Comparison of ENCODE assay signal across 17 cellular contexts in genomic region chrX:154043003-154043402, GRCh38. TPM values are rescaled to one million over a fixed set of nuclear protein-coding genes. Genes with fewer than 3 reads are reported as not detected.
DNase-seq lines count a peak whose midpoint lies in the region; ATAC-seq and TF ChIP-seq lines count a peak whose summit lies in the region.
"Had no signal": no experiment of that assay in that cellular context is flagged by ENCODE, and none has a peak within 500 bp of the region (broad histone marks: within the 10 kb centered on the region; RNA-seq: fewer than 3 reads in every experiment).

No MANE protein-coding gene starts in this region.

- WGBS in lower leg skin, 2 donors = 65 to 72% methylated on average over 3 of the region's 3 CpGs

- H3K36me3 Mint-ChIP-seq in T-cell = peaks cover 9% of the 10 kb centered on the region

- H3K9ac ChIP-seq in adipocyte (ENCODE audit: low read length) (peak overlapping the region; percentile 67), subcutaneous abdominal adipose tissue (ENCODE audit: low read length in 5 of 5) (peak overlapping the region in 1 of 5 donors; percentile 18)

- peak overlapping the region; percentile 84 for H3K27ac ChIP-seq in subcutaneous abdominal adipose tissue (ENCODE audit: low read depth, low read length)
- H3K27ac ChIP-seq: pancreas, SJSA1 had no signal

- CTCF ChIA-PET in T-cell (lab: Charles Lee) = no interaction called here

- H3K36me3 ChIP-seq in adipocyte (ENCODE audit: control insufficient read depth, insufficient read depth, low read length, severe bottlenecking) (no peaks in the 10 kb centered on the region), subcutaneous abdominal adipose tissue (ENCODE audit: control insufficient read depth in 5 of 5, insufficient read depth in 5 of 5, low read length in 5 of 5) (peaks cover 0 to 5% (median 4%) of the 10 kb centered on the region in 5 donors)
- H3K36me3 ChIP-seq: pancreas, SJSA1 had no signal

- ATAC-seq in T-cell (replicated peaks in 1 of 4) = no peak
- ATAC-seq in HG03439 (IDR thresholded peaks at IDR 0.05; ENCODE audit: unreplicated experiment) = no peak
- ATAC-seq: A549 had no signal

- DNase-seq in SKM-1 (lab: John Stamatoyannopoulos, UW; ENCODE audit: unreplicated experiment) = peak; percentile 7
- DNase-seq in SKM-1 treated with dmso at 0.1 percent for 144 hours (lab: John Stamatoyannopoulos, UW; ENCODE audit: unreplicated experiment) = no peak
- DNase-seq in adipocyte (ENCODE audit: low read depth) = peak; percentile 80
- peak; percentile 66 to 79 for DNase-seq in foreskin fibroblast
- no peak for DNase-seq in T-cell
- no peak for DNase-seq in lower leg skin (ENCODE audit: low spot score in 2 of 2)
- DNase-seq: activated CD4-positive, CD25-positive, alpha-beta regulatory T cell treated with anti-CD3 and anti-CD28 coated beads, Interleukin-2, amount 50 U/mL, for 72 hours; activated T-cell treated with anti-CD3 and anti-CD28 coated beads, Interleukin-2, amount 50 U/mL, for 24 hours; mesendoderm; MG63; pancreas; stimulated activated CD4-positive, alpha-beta T cell treated with anti-CD3 and anti-CD28 coated beads, Interleukin-2, amount 100 ng/mL, for 48 hours had no signal

- TF ChIP-seq CTCF in foreskin fibroblast (IDR thresholded peaks at IDR 0.05; ENCODE audit: low read depth, low read length) = no peak
- no peak for TF ChIP-seq CTCF in lower leg skin (IDR thresholded peaks at IDR 0.05)

- H3K27me3 ChIP-seq in adipocyte (replicated peaks; ENCODE audit: control insufficient read depth, insufficient read depth, low read length) = peaks cover 9% of the 10 kb centered on the region
- H3K27me3 ChIP-seq in subcutaneous abdominal adipose tissue (ENCODE audit: control insufficient read depth in 5 of 5, insufficient read depth in 4 of 5, low read length in 5 of 5) = peaks cover 4 to 15% (median 7%) of the 10 kb centered on the region in 5 donors
- H3K27me3 ChIP-seq: MG63, pancreas, SJSA1 had no signal

- no peaks in the 10 kb centered on the region for H3K9me3 ChIP-seq in adipocyte (ENCODE audit: control insufficient read depth, low read length)
- no peaks in the 10 kb centered on the region for H3K9me3 ChIP-seq in subcutaneous abdominal adipose tissue (ENCODE audit: control insufficient read depth in 5 of 5, low read length in 5 of 5)
- H3K9me3 ChIP-seq: A549, MG63, pancreas, SJSA1 had no signal

- H3K27me3 Mint-ChIP-seq in T-cell = peaks cover 0 to 39% of the 10 kb centered on the region in 2 donors
- H3K27me3 Mint-ChIP-seq: stimulated activated naive CD8-positive, alpha-beta T cell treated with anti-CD3 and anti-CD28 coated beads, Interleukin-15, Interleukin-2, amounts not matched to agents 100 ng/mL and 50 ng/mL, for 24 hours had no signal

- H3K9me3 Mint-ChIP-seq in T-cell = no peaks in the 10 kb centered on the region
- H3K9me3 Mint-ChIP-seq: activated T-cell treated with anti-CD3 and anti-CD28 coated beads, Interleukin-2, amount 50 U/mL, for 24 hours; stimulated activated naive CD8-positive, alpha-beta T cell treated with anti-CD3 and anti-CD28 coated beads, Interleukin-15, Interleukin-2, amounts not matched to agents 100 ng/mL and 50 ng/mL, for 24 hours had no signal

- H3K4me1 ChIP-seq in adipocyte (ENCODE audit: control insufficient read depth, insufficient read depth, low read length) (peaks cover 76% of the 10 kb centered on the region), subcutaneous abdominal adipose tissue (ENCODE audit: control insufficient read depth in 5 of 5, insufficient read depth in 5 of 5, low read length in 5 of 5) (peaks cover 11 to 64% (median 57%) of the 10 kb centered on the region in 5 donors)

- POLR2A ChIA-PET in T-cell (lab: Charles Lee) = no interaction called here

- intact Hi-C loops in lower leg skin (cut with DNase I; ENCODE audit: low total_unique reads) = no loop called here

- peak overlapping the region; percentile 36 for H3K4me3 ChIP-seq in adipocyte (ENCODE audit: low read length)
- no peak overlapping the region for H3K4me3 ChIP-seq in foreskin fibroblast (ENCODE audit: low read depth in 1 of 2, low read length in 2 of 2)
- no peak overlapping the region for H3K4me3 ChIP-seq in subcutaneous abdominal adipose tissue (ENCODE audit: low read depth in 1 of 5, low read length in 5 of 5)
- H3K4me3 ChIP-seq in lower leg skin (ENCODE audit: low read depth, poor library complexity, severe bottlenecking) = no peak overlapping the region
- H3K4me3 ChIP-seq: A549, MG63, pancreas, SJSA1 had no signal

- H3K4me1 Mint-ChIP-seq in T-cell = peaks cover 27 to 55% (median 54%) of the 10 kb centered on the region in 3 donors

- H3K4me3 Mint-ChIP-seq in T-cell = no peak overlapping the region
- H3K4me3 Mint-ChIP-seq: activated T-cell treated with anti-CD3 and anti-CD28 coated beads, Interleukin-2, amount 50 U/mL, for 24 hours; stimulated activated naive CD8-positive, alpha-beta T cell treated with anti-CD3 and anti-CD28 coated beads, Interleukin-15, Interleukin-2, amounts not matched to agents 100 ng/mL and 50 ng/mL, for 24 hours had no signal

- no peak for TF ChIP-seq POLR2A in lower leg skin (IDR thresholded peaks at IDR 0.05)

- no peak overlapping the region for H3K27ac Mint-ChIP-seq in T-cell
- H3K27ac Mint-ChIP-seq: stimulated activated naive CD8-positive, alpha-beta T cell treated with anti-CD3 and anti-CD28 coated beads, Interleukin-15, Interleukin-2, amounts not matched to agents 100 ng/mL and 50 ng/mL, for 24 hours had no signal

RNA-seq across cellular contexts. Expression of gene IRAK1, which starts 23.3 kb away (rescaled TPM):
- total RNA-seq in T-cell = 100 to 1,000 TPM in 1 of 5 donors, 10 to 100 TPM in 4; 66.5 to 102 (median 85.0) TPM
- total RNA-seq in lower leg skin = 10 to 100 TPM; 57.5 to 67.4 (median 60.6) TPM

RNA-seq across cellular contexts. Expression of gene MECP2, which starts 54.5 kb away (rescaled TPM):
- total RNA-seq in T-cell (100 to 1,000 TPM in 3 of 5 donors, 10 to 100 TPM in 2; 84.9 to 129 (median 100) TPM), lower leg skin (10 to 100 TPM; 30.7 to 34.9 (median 33.6) TPM)

Comparison
In these comparisons a context has a peak if more than half of its experiments do, and no peak if none do; other contexts are left out.
1. DNase-seq: peak in SKM-1 (single experiment), adipocyte (single experiment) and foreskin fibroblast (2 of 2); none in SKM-1 treated with dmso at 0.1 percent for 144 hours (single experiment), T-cell (0 of 34) and lower leg skin (0 of 2).